31 cellular contexts compared by ENCODE assay signal in genomic region chr21:14613496-14613895, GRCh38.
"Had no signal": no experiment of that assay in that cellular context is flagged by ENCODE, and none has a peak within 500 bp of the region (broad histone marks: within the 10 kb centered on the region; RNA-seq: fewer than 3 reads in every experiment).

No MANE protein-coding gene starts in this region.

- DNase-seq: activated CD4-positive, alpha-beta memory T cell treated with anti-CD3 and anti-CD28 coated beads, Interleukin-2, amount 10 ng/mL, durations not matched to agents 7 days and 5 days; activated CD4-positive, alpha-beta T cell treated with anti-CD3 and anti-CD28 coated beads for 36 hours; activated CD4-positive, alpha-beta T cell treated with anti-CD3 and anti-CD28 coated beads, Interleukin-2, amount 50 U/mL, for 1 hour; activated gamma-delta T cell; activated naive CD4-positive, alpha-beta T cell treated with anti-CD3 and anti-CD28 coated beads, Interleukin-2, amount 10 ng/mL, durations not matched to agents 7 days and 5 days; activated naive CD8-positive, alpha-beta T cell treated with anti-CD3 and anti-CD28 coated beads for 36 hours; activated T-cell treated with anti-CD3 and anti-CD28 coated beads for 4 hours; activated T-cell treated with anti-CD3 and anti-CD28 coated beads, Interleukin-2, amount 50 U/mL, for 48 hours; adrenal gland; anterior cingulate cortex; cerebellar nuclear complex; NCI-H1092; NCI-H1417 treated with DMSO at 0.1 percent for 48 hours; NCI-H1694; NCI-H2029; NCI-H2107; NCI-H2171 treated with DMSO at 0.1 percent for 48 hours; NCI-H345; NCI-H510A; NCI-H526 treated with DMSO at 0.1 percent for 48 hours; NCI-H82; NK-92 treated with Interleukin-12 subunit alpha and Interleukin-12 subunit beta, amount 100 ng/mL, for 24 hours; OCI-M1; Right ventricle myocardium superior; RPMI8226; SJCRH30; SK-N-SH; T-helper 1 cell had no signal

- H3K27me3 ChIP-seq: adrenal gland, SJCRH30 had no signal

- H3K9ac ChIP-seq: SK-N-SH had no signal

- H3K9me3 ChIP-seq: adrenal gland, SJCRH30, SK-N-SH had no signal

- H3K36me3 ChIP-seq: adrenal gland, SJCRH30 had no signal

- H3K4me1 ChIP-seq: adrenal gland, SJCRH30 had no signal

- ATAC-seq: activated CD4-positive, alpha-beta T cell treated with anti-CD3 and anti-CD28 coated beads for 36 hours; activated T-helper 17 cell treated with anti-CD3 and anti-CD28 coated beads, Interleukin-2, amount 50 U/mL, for 72 hours; Panc1 had no signal

- H3K4me3 ChIP-seq: adrenal gland, SJCRH30 had no signal

- H3K27ac ChIP-seq: adrenal gland, SJCRH30, VCaP had no signal
